10 cellular contexts compared by ENCODE assay signal in genomic region chr11:35223429-35223828, GRCh38.
A peak's percentile ranks its signal among the peaks of the same experiment; 100 is the strongest.
DNase-seq lines count a peak whose midpoint lies in the region; ATAC-seq, FAIRE-seq and TF ChIP-seq lines count a peak whose summit lies in the region.
"Had no signal": no experiment of that assay in that cellular context is flagged by ENCODE, and none has a peak within 500 bp of the region (broad histone marks: within the 10 kb centered on the region; RNA-seq: fewer than 3 reads in every experiment).

No MANE protein-coding gene starts in this region.

- CTCF ChIA-PET in activated CD4-positive, alpha-beta memory T cell treated with anti-CD3 and anti-CD28 coated beads for 36 hours (lab: Charles Lee) = interaction anchor here (0.7 to 1.2 kb wide), 2 partner anchors 9 to 14 kb away, joined by 3 read pairs; no protein-coding TSS in a partner anchor
- CTCF ChIA-PET in activated CD4-positive, alpha-beta memory T cell treated with anti-CD3 and anti-CD28 coated beads, Interleukin-2, amount 10 ng/mL, durations not matched to agents 7 days and 5 days (lab: Charles Lee) = no interaction called here
- CTCF ChIA-PET in Panc1 (lab: Charles Lee) = no interaction called here

- peak overlapping the region; percentile 13 for H3K27ac Mint-ChIP-seq in activated CD4-positive, alpha-beta memory T cell treated with anti-CD3 and anti-CD28 coated beads for 36 hours
- H3K27ac Mint-ChIP-seq in activated CD4-positive, alpha-beta memory T cell treated with anti-CD3 and anti-CD28 coated beads, Interleukin-2, amount 10 ng/mL, durations not matched to agents 7 days and 5 days = no peak overlapping the region

- 0 out of 2 replicates have a peak, but pooled peaks have one; percentile 6 for ATAC-seq in Panc1
- no peak for ATAC-seq in GM19452 (IDR thresholded peaks at IDR 0.05; ENCODE audit: unreplicated experiment)
- ATAC-seq: A549, psoas muscle had no signal

- H3K4me3 ChIP-seq in Panc1 (ENCODE audit: low read depth in 2 of 2, low read length in 2 of 2) (no peak overlapping the region), fibroblast of the aortic adventitia (ENCODE audit: low read depth, low read length) (no peak overlapping the region)
- H3K4me3 ChIP-seq: A549, psoas muscle had no signal

- peaks cover 77% of the 10 kb centered on the region for H3K36me3 Mint-ChIP-seq in activated CD4-positive, alpha-beta memory T cell treated with anti-CD3 and anti-CD28 coated beads for 36 hours
- peaks cover 87% of the 10 kb centered on the region for H3K36me3 Mint-ChIP-seq in activated CD4-positive, alpha-beta memory T cell treated with anti-CD3 and anti-CD28 coated beads, Interleukin-2, amount 10 ng/mL, durations not matched to agents 7 days and 5 days (ENCODE audit: low read depth)

- H3K27me3 Mint-ChIP-seq in activated CD4-positive, alpha-beta memory T cell treated with anti-CD3 and anti-CD28 coated beads for 36 hours = no peaks in the 10 kb centered on the region
- H3K27me3 Mint-ChIP-seq in activated CD4-positive, alpha-beta memory T cell treated with anti-CD3 and anti-CD28 coated beads, Interleukin-2, amount 10 ng/mL, durations not matched to agents 7 days and 5 days = no peaks in the 10 kb centered on the region

- TF ChIP-seq POLR2A in GM12892 (IDR thresholded peaks at IDR 0.05; ENCODE audit: low read depth, low read length) = no peak

- intact Hi-C loops in activated CD4-positive, alpha-beta memory T cell treated with anti-CD3 and anti-CD28 coated beads for 36 hours (cut with micrococcal nuclease) = no loop called here
- intact Hi-C loops in Panc1 (cut with micrococcal nuclease; ENCODE audit: unreplicated experiment) = loop anchor here (5.0 kb wide), 1 partner anchor 169 kb away; no protein-coding TSS in a partner anchor

- H3K4me1 ChIP-seq in Panc1 (ENCODE audit: control insufficient read depth, insufficient read depth, low read length) = peaks cover 86% of the 10 kb centered on the region
- H3K4me1 ChIP-seq: A549, psoas muscle had no signal

- DNase-seq in activated CD4-positive, alpha-beta memory T cell treated with anti-CD3 and anti-CD28 coated beads for 36 hours = no peak
- DNase-seq in activated CD4-positive, alpha-beta memory T cell treated with anti-CD3 and anti-CD28 coated beads, Interleukin-2, amount 10 ng/mL, durations not matched to agents 7 days and 5 days = no peak
- no peak for DNase-seq in Panc1 (ENCODE audit: low read depth, low spot score)
- DNase-seq in fibroblast of the aortic adventitia (ENCODE audit: low read depth) = peak; percentile 47
- DNase-seq in smooth muscle cell of the brain vasculature (ENCODE audit: low read depth, low spot score) = peak; percentile 24
- no peak for DNase-seq in GM12892 (ENCODE audit: insufficient read length)
- DNase-seq in 8988T = no peak
- DNase-seq: psoas muscle had no signal

- H3K4me1 Mint-ChIP-seq in activated CD4-positive, alpha-beta memory T cell treated with anti-CD3 and anti-CD28 coated beads for 36 hours (ENCODE audit: low read depth) = peaks cover 15% of the 10 kb centered on the region
- H3K4me1 Mint-ChIP-seq in activated CD4-positive, alpha-beta memory T cell treated with anti-CD3 and anti-CD28 coated beads, Interleukin-2, amount 10 ng/mL, durations not matched to agents 7 days and 5 days = peaks cover 9% of the 10 kb centered on the region

- BruUV-seq in Panc1 (replicated peaks; lab: Mats Ljungman, UMichigan) = no TSS peak

- H3K27me3 ChIP-seq in Panc1 (ENCODE audit: control insufficient read depth, insufficient read depth, low read length) = no peaks in the 10 kb centered on the region

- H3K36me3 ChIP-seq in Panc1 (ENCODE audit: control insufficient read depth, insufficient read depth, low read length) = peaks cover 54% of the 10 kb centered on the region

- H3K9me3 Mint-ChIP-seq in activated CD4-positive, alpha-beta memory T cell treated with anti-CD3 and anti-CD28 coated beads for 36 hours = no peaks in the 10 kb centered on the region
- H3K9me3 Mint-ChIP-seq in activated CD4-positive, alpha-beta memory T cell treated with anti-CD3 and anti-CD28 coated beads, Interleukin-2, amount 10 ng/mL, durations not matched to agents 7 days and 5 days = no peaks in the 10 kb centered on the region

- POLR2A ChIA-PET in activated CD4-positive, alpha-beta memory T cell treated with anti-CD3 and anti-CD28 coated beads for 36 hours (lab: Charles Lee) = no interaction called here
- POLR2A ChIA-PET in activated CD4-positive, alpha-beta memory T cell treated with anti-CD3 and anti-CD28 coated beads, Interleukin-2, amount 10 ng/mL, durations not matched to agents 7 days and 5 days (lab: Charles Lee) = no interaction called here
- POLR2A ChIA-PET in Panc1 (lab: Charles Lee) = no interaction called here

- TF ChIP-seq CTCF in Panc1 (IDR thresholded peaks at IDR 0.05) (no peak), fibroblast of the aortic adventitia (IDR thresholded peaks at IDR 0.05; ENCODE audit: insufficient read depth, low read length) (no peak)

- no peaks in the 10 kb centered on the region for H3K9me3 ChIP-seq in Panc1 (ENCODE audit: control insufficient read depth, insufficient read depth, low read depth, low read length)
- H3K9me3 ChIP-seq: A549, psoas muscle had no signal

- peak overlapping the region; percentile 58; the same call in 1 of the 2 replicates for H3K27ac ChIP-seq in Panc1 (ENCODE audit: low read length)
- H3K27ac ChIP-seq: A549, psoas muscle had no signal

- in situ Hi-C loops in Panc1 (cut with HindIII; ENCODE audit: low pct_unique_long_range_greater_than_20kb, low sequenced_read_pairs) = no loop called here

- no peak overlapping the region for H3K4me3 Mint-ChIP-seq in activated CD4-positive, alpha-beta memory T cell treated with anti-CD3 and anti-CD28 coated beads for 36 hours
- H3K4me3 Mint-ChIP-seq in activated CD4-positive, alpha-beta memory T cell treated with anti-CD3 and anti-CD28 coated beads, Interleukin-2, amount 10 ng/mL, durations not matched to agents 7 days and 5 days = no peak overlapping the region

- no peak for FAIRE-seq in GM12892 (lab: Jason Lieb, UNC)
- FAIRE-seq: A549 had no signal

Comparison
In these comparisons a context has a peak if more than half of its experiments do, and no peak if none do; other contexts are left out.
1. DNase-seq: peak in fibroblast of the aortic adventitia (single experiment) and smooth muscle cell of the brain vasculature (single experiment); none in activated CD4-positive, alpha-beta memory T cell treated with anti-CD3 and anti-CD28 coated beads for 36 hours (single experiment), activated CD4-positive, alpha-beta memory T cell treated with anti-CD3 and anti-CD28 coated beads, Interleukin-2, amount 10 ng/mL, durations not matched to agents 7 days and 5 days (single experiment), Panc1 (single experiment), GM12892 (single experiment) and 8988T (single experiment).